Comparison of ENCODE assay signal across 8 cellular contexts in genomic region chr12:116222358-116222757, GRCh38. TPM values are rescaled to one million over a fixed set of nuclear protein-coding genes. Genes with fewer than 3 reads are reported as not detected.
A peak's percentile ranks its signal among the peaks of the same experiment; 100 is the strongest.
DNase-seq lines count a peak whose midpoint lies in the region; FAIRE-seq and TF ChIP-seq lines count a peak whose summit lies in the region.

No MANE protein-coding gene starts in this region.

- peak; percentile 73 for TF ChIP-seq EP300 in ovary (IDR thresholded peaks at IDR 0.05)

- no peak for FAIRE-seq in D721Med (lab: Jason Lieb, UNC)

- TF ChIP-seq POLR2A in ovary (IDR thresholded peaks at IDR 0.05) = no peak

- no peaks in the 10 kb centered on the region for H3K9me3 ChIP-seq in ovary
- H3K9me3 ChIP-seq in Caco-2 = no peaks in the 10 kb centered on the region

- TF ChIP-seq CTCF in ovary (IDR thresholded peaks at IDR 0.05) = no peak
- TF ChIP-seq CTCF in D721Med (IDR thresholded peaks at IDR 0.05; ENCODE audit: insufficient read depth, missing control alignments) = no peak
- TF ChIP-seq CTCF in Caco-2 (IDR thresholded peaks at IDR 0.05; ENCODE audit: insufficient read depth in 1 of 2, low read depth in 1 of 2, low read length in 1 of 2, severe bottlenecking in 1 of 2, unreplicated experiment in 1 of 2) = no peak

- no peaks in the 10 kb centered on the region for H3K36me3 ChIP-seq in ovary
- H3K36me3 ChIP-seq in Caco-2 (ENCODE audit: control insufficient read depth, insufficient read depth, low read length) = no peaks in the 10 kb centered on the region

- no TSS peak for BruUV-seq in Caco-2 (replicated peaks; lab: Mats Ljungman, UMichigan)

- CTCF ChIA-PET in Caco-2 (lab: Charles Lee) = no interaction called here

- POLR2A ChIA-PET in Caco-2 (lab: Charles Lee) = no interaction called here

- H3K4me3 ChIP-seq in ovary = no peak overlapping the region
- no peak overlapping the region for H3K4me3 ChIP-seq in Caco-2 (ENCODE audit: low read depth, low read length)

- no peaks in the 10 kb centered on the region for H3K27me3 Mint-ChIP-seq in Caco-2 (ENCODE audit: insufficient read depth, unreplicated experiment)

- no peaks in the 10 kb centered on the region for H3K4me1 Mint-ChIP-seq in Caco-2 (ENCODE audit: low read depth, unreplicated experiment)

- no peak overlapping the region for H3K27ac Mint-ChIP-seq in Caco-2 (ENCODE audit: unreplicated experiment)

- 23 to 51% (median 37%) methylated on average over 4 of the region's 4 CpGs for WGBS in ovary, 3 donors

- no peaks in the 10 kb centered on the region for H3K9me3 Mint-ChIP-seq in Caco-2 (ENCODE audit: unreplicated experiment)

- H3K4me3 Mint-ChIP-seq in Caco-2 (ENCODE audit: unreplicated experiment) = no peak overlapping the region

- peaks cover 8% of the 10 kb centered on the region for H3K4me1 ChIP-seq in ovary (ENCODE audit: insufficient read depth)
- no peaks in the 10 kb centered on the region for H3K4me1 ChIP-seq in Caco-2

- peaks cover 12% of the 10 kb centered on the region for H3K36me3 Mint-ChIP-seq in Caco-2 (ENCODE audit: insufficient read depth, unreplicated experiment)

- H3K27me3 ChIP-seq in ovary (no peaks in the 10 kb centered on the region), Caco-2 (replicated peaks; ENCODE audit: control insufficient read depth, insufficient read depth, low read length) (no peaks in the 10 kb centered on the region)

- intact Hi-C loops in ovary (cut with DNase I) (no loop called here), Caco-2 (cut with micrococcal nuclease; ENCODE audit: unreplicated experiment) (no loop called here)

- no peak overlapping the region for H3K27ac ChIP-seq in ovary

- DNase-seq in DMS79 treated with DMSO at 0.1 percent for 48 hours (lab: John Stamatoyannopoulos, UW) = peak; percentile 80
- peak; percentile 60 for DNase-seq in NCI-H446 treated with DMSO at 0.1 percent for 48 hours (lab: John Stamatoyannopoulos, UW)
- peak; percentile 68 for DNase-seq in dedifferentiated amniotic fluid mesenchymal stem cell (ENCODE audit: extremely low spot score)
- peak in 4 of 5 donors; percentile 66 to 93 (median 90) for DNase-seq in ovary
- no peak for DNase-seq in D721Med (ENCODE audit: insufficient read length, low spot score)
- no peak for DNase-seq in Caco-2
- no peak for DNase-seq in middle frontal gyrus (ENCODE audit: extremely low spot score, low spot score)
- DNase-seq in D341Med (ENCODE audit: low spot score) = no peak

RNA-seq across cellular contexts. Expression of gene MED13L, which starts 55.1 kb away (rescaled TPM):
- total RNA-seq in ovary (100 to 1,000 TPM; 127 to 198 (median 168) TPM), Caco-2 (2022) (160 and 168 TPM in 2 replicates)
- polyA plus RNA-seq in ovary = 10 to 100 TPM; 47.8 to 73.5 TPM

Comparison
In these comparisons a context has a peak if more than half of its experiments do, and no peak if none do; other contexts are left out.
1. DNase-seq: peak in DMS79 treated with DMSO at 0.1 percent for 48 hours (single experiment), NCI-H446 treated with DMSO at 0.1 percent for 48 hours (single experiment), dedifferentiated amniotic fluid mesenchymal stem cell (single experiment) and ovary (4 of 5); none in D721Med (single experiment), Caco-2 (0 of 2), middle frontal gyrus (single experiment) and D341Med (single experiment).